ENCODE assay signal across 8 cellular contexts in the genomic region with DNA sequence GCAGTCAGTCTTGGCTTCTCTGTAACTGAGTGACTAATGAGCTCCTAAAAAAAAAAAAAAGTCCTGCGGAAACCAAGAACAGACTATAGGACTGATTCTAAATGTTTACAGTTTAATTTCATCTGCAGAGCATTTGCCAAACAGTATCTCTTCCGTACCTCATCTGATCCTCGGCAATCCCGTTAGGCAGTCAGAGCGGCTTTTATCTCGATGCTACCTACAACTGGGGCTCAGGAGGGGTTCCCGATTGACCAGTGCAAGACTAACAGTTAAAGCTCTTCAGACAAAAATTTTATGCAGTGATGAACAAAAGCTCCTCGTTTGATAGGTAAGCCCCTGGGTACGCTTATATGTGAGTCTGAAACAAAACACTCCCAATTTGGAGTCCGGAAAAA. TPM values are rescaled to one million over a fixed set of nuclear protein-coding genes. Genes with fewer than 3 reads are reported as not detected.
DNase-seq lines count a peak whose midpoint lies in the region; ATAC-seq, FAIRE-seq and TF ChIP-seq lines count a peak whose summit lies in the region.

No MANE protein-coding gene starts in this region.

- H3K4me1 Mint-ChIP-seq in activated T-helper 1 cell treated with anti-CD3 and anti-CD28 coated beads, Interleukin-12 subunit alpha, Interleukin-12 subunit beta, Interleukin-2, Interleukin-4 antibody, amounts not matched to agents 30 ng/mL and 10 ng/mL and 1 ng/mL, durations not matched to agents 14 hours and 24 hours and 36 hours (ENCODE audit: low read depth): peaks cover 66% of the 10 kb centered on the region
- H3K4me1 Mint-ChIP-seq in stimulated activated naive CD8-positive, alpha-beta T cell treated with anti-CD3 and anti-CD28 coated beads, Interleukin-15, amount 100 ng/mL, for 72 hours: peaks cover 38% of the 10 kb centered on the region

- no peak for TF ChIP-seq CTCF in AG10803 (conservative IDR thresholded peaks at IDR 0.05; ENCODE audit: low read length)
- TF ChIP-seq CTCF in MM.1S (IDR thresholded peaks at IDR 0.05; ENCODE audit: low read length): no peak

- peak; percentile 19 for DNase-seq in AG10803 (ENCODE audit: low read depth)
- DNase-seq in MM.1S: peak; percentile 36
- peak; percentile 5 for DNase-seq in activated T-helper 1 cell treated with anti-CD3 and anti-CD28 coated beads, Interleukin-12 subunit alpha, Interleukin-12 subunit beta, Interleukin-2, Interleukin-4 antibody, amounts not matched to agents 30 ng/mL and 10 ng/mL and 1 ng/mL, durations not matched to agents 14 hours and 24 hours and 36 hours (ENCODE audit: low spot score)
- peak in 1 of 2 donors; percentile 18 for DNase-seq in stimulated activated naive CD8-positive, alpha-beta T cell treated with anti-CD3 and anti-CD28 coated beads, Interleukin-15, amount 100 ng/mL, for 72 hours
- no peak for DNase-seq in urothelium cell line (ENCODE audit: low spot score)

- H3K9ac ChIP-seq in MM.1S (ENCODE audit: low read length) (peak overlapping the region; percentile 88), iPS-20b (ENCODE audit: low read depth, low read length) (peak overlapping the region; percentile 90)

- FAIRE-seq in urothelium cell line (lab: Jason Lieb, UNC): no peak

- H3K27ac ChIP-seq in MM.1S (ENCODE audit: low read length): peak overlapping the region; percentile 90
- peak overlapping the region; percentile 6 for H3K27ac ChIP-seq in iPS-20b (ENCODE audit: low read length)

- ATAC-seq in GM18870 (IDR thresholded peaks at IDR 0.05; ENCODE audit: unreplicated experiment) (peak; percentile 0), GM21619 (IDR thresholded peaks at IDR 0.05; ENCODE audit: unreplicated experiment) (no peak)
- peak; percentile 3 for ATAC-seq in stimulated activated naive CD8-positive, alpha-beta T cell treated with anti-CD3 and anti-CD28 coated beads, Interleukin-15, amount 100 ng/mL, for 72 hours

- peak overlapping the region; percentile 86 for H3K4me3 ChIP-seq in AG10803 (ENCODE audit: low read length)
- peak overlapping the region; percentile 94 for H3K4me3 ChIP-seq in MM.1S (ENCODE audit: low read length)
- peak overlapping the region; percentile 85 for H3K4me3 ChIP-seq in iPS-20b (ENCODE audit: low read length)

- peak overlapping the region; percentile 87 for H3K4me2 ChIP-seq in MM.1S (ENCODE audit: low read depth, low read length)

- H3K9me3 ChIP-seq in MM.1S (replicated peaks; ENCODE audit: insufficient read depth, low read length): no peaks in the 10 kb centered on the region
- H3K9me3 ChIP-seq in iPS-20b (ENCODE audit: insufficient read depth, low read depth, low read length): no peaks in the 10 kb centered on the region

- no peaks in the 10 kb centered on the region for H3K27me3 Mint-ChIP-seq in activated T-helper 1 cell treated with anti-CD3 and anti-CD28 coated beads, Interleukin-12 subunit alpha, Interleukin-12 subunit beta, Interleukin-2, Interleukin-4 antibody, amounts not matched to agents 30 ng/mL and 10 ng/mL and 1 ng/mL, durations not matched to agents 14 hours and 24 hours and 36 hours (ENCODE audit: insufficient read depth)
- no peaks in the 10 kb centered on the region for H3K27me3 Mint-ChIP-seq in stimulated activated naive CD8-positive, alpha-beta T cell treated with anti-CD3 and anti-CD28 coated beads, Interleukin-15, amount 100 ng/mL, for 72 hours

- intact Hi-C loops in activated T-helper 1 cell treated with anti-CD3 and anti-CD28 coated beads, Interleukin-12 subunit alpha, Interleukin-12 subunit beta, Interleukin-2, Interleukin-4 antibody, amounts not matched to agents 30 ng/mL and 10 ng/mL and 1 ng/mL, durations not matched to agents 14 hours and 24 hours and 36 hours (cut with micrococcal nuclease): loop anchor here (1.0 to 10.0 kb wide), 4 partner anchors 8 to 745 kb away; a partner anchor contains a TSS

- H3K79me2 ChIP-seq in MM.1S (ENCODE audit: low read length): peaks cover 88% of the 10 kb centered on the region

- H3K27me3 ChIP-seq in MM.1S (replicated peaks; ENCODE audit: insufficient read depth, low read length) (no peaks in the 10 kb centered on the region), iPS-20b (ENCODE audit: insufficient read depth, low read length) (no peaks in the 10 kb centered on the region)

- no peaks in the 10 kb centered on the region for H3K36me3 ChIP-seq in MM.1S (replicated peaks; ENCODE audit: insufficient read depth, low read length)
- no peaks in the 10 kb centered on the region for H3K36me3 ChIP-seq in iPS-20b (ENCODE audit: insufficient read depth, low read depth, low read length)

- H3K36me3 Mint-ChIP-seq in activated T-helper 1 cell treated with anti-CD3 and anti-CD28 coated beads, Interleukin-12 subunit alpha, Interleukin-12 subunit beta, Interleukin-2, Interleukin-4 antibody, amounts not matched to agents 30 ng/mL and 10 ng/mL and 1 ng/mL, durations not matched to agents 14 hours and 24 hours and 36 hours (ENCODE audit: low read depth): peaks cover 3% of the 10 kb centered on the region

- H3K27ac Mint-ChIP-seq in activated T-helper 1 cell treated with anti-CD3 and anti-CD28 coated beads, Interleukin-12 subunit alpha, Interleukin-12 subunit beta, Interleukin-2, Interleukin-4 antibody, amounts not matched to agents 30 ng/mL and 10 ng/mL and 1 ng/mL, durations not matched to agents 14 hours and 24 hours and 36 hours: peak overlapping the region; percentile 99
- H3K27ac Mint-ChIP-seq in stimulated activated naive CD8-positive, alpha-beta T cell treated with anti-CD3 and anti-CD28 coated beads, Interleukin-15, amount 100 ng/mL, for 72 hours: peak overlapping the region; percentile 100

- H3F3A ChIP-seq in MM.1S (ENCODE audit: insufficient read depth, low read length): peaks cover 19% of the 10 kb centered on the region

- H3K4me3 Mint-ChIP-seq in activated T-helper 1 cell treated with anti-CD3 and anti-CD28 coated beads, Interleukin-12 subunit alpha, Interleukin-12 subunit beta, Interleukin-2, Interleukin-4 antibody, amounts not matched to agents 30 ng/mL and 10 ng/mL and 1 ng/mL, durations not matched to agents 14 hours and 24 hours and 36 hours: peak overlapping the region; percentile 97
- peak overlapping the region; percentile 98 to 99 for H3K4me3 Mint-ChIP-seq in stimulated activated naive CD8-positive, alpha-beta T cell treated with anti-CD3 and anti-CD28 coated beads, Interleukin-15, amount 100 ng/mL, for 72 hours

- no peaks in the 10 kb centered on the region for H4K20me1 ChIP-seq in MM.1S (ENCODE audit: insufficient read depth, low read length)

- H3K4me1 ChIP-seq in MM.1S (ENCODE audit: low read length) (peaks cover 24% of the 10 kb centered on the region), iPS-20b (ENCODE audit: insufficient read depth, low read length) (peaks cover 7% of the 10 kb centered on the region; the same call in 1 of the 2 replicates)

- peak overlapping the region; percentile 89 for H2AFZ ChIP-seq in MM.1S (ENCODE audit: low read length)

- no peaks in the 10 kb centered on the region for H3K9me3 Mint-ChIP-seq in activated T-helper 1 cell treated with anti-CD3 and anti-CD28 coated beads, Interleukin-12 subunit alpha, Interleukin-12 subunit beta, Interleukin-2, Interleukin-4 antibody, amounts not matched to agents 30 ng/mL and 10 ng/mL and 1 ng/mL, durations not matched to agents 14 hours and 24 hours and 36 hours
- H3K9me3 Mint-ChIP-seq in stimulated activated naive CD8-positive, alpha-beta T cell treated with anti-CD3 and anti-CD28 coated beads, Interleukin-15, amount 100 ng/mL, for 72 hours: no peaks in the 10 kb centered on the region

- H3K9me2 ChIP-seq in MM.1S (replicated peaks; ENCODE audit: insufficient read depth, low read length): no peaks in the 10 kb centered on the region

RNA-seq across cellular contexts. Expression of a gene that starts 0.6 kb away (rescaled TPM):
- total RNA-seq in activated T-helper 1 cell treated with anti-CD3 and anti-CD28 coated beads, Interleukin-12 subunit alpha, Interleukin-12 subunit beta, Interleukin-2, Interleukin-4 antibody, amounts not matched to agents 30 ng/mL and 10 ng/mL and 1 ng/mL, durations not matched to agents 14 hours and 24 hours and 36 hours: 13.1 and 15.4 TPM in 2 replicates

RNA-seq across cellular contexts. Expression of a gene that starts 0.9 kb away (rescaled TPM):
- 17.1 and 18.0 TPM in 2 replicates for total RNA-seq in activated T-helper 1 cell treated with anti-CD3 and anti-CD28 coated beads, Interleukin-12 subunit alpha, Interleukin-12 subunit beta, Interleukin-2, Interleukin-4 antibody, amounts not matched to agents 30 ng/mL and 10 ng/mL and 1 ng/mL, durations not matched to agents 14 hours and 24 hours and 36 hours
